In the genomic region with DNA sequence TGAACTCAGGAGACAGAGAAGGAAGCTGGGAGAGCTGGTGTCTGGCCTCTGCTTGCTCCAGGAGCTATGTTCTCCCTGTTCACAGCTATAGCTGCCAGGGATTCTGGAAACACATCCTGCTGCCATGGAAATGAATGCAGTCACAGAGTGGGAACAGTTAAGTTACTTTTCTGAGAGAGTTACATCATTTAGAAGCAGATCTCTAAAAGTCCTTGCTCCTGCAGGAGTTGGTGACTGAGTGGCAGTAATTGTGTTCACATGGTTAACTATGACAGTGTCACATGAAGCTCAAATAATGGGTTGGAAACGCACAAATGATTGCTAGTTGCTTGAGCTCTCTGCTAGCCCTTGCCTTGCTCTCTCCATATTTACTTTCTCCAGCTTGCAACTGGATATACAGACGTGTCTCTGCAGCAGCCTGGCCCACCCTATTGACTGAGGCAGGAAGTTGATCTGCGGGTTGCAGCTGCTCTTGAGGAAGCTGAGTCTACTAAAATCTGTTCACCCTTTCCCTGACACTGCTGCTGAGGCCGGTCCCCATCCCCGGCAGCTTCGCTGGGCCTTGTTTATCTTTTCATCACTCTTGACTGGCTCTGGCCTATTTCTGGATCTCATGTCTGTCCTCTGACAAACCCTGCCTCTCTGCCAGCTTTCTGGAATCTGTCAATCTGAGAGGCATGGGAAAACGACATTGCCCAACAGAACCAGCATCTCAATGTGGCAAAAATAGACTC, we compare ENCODE assay signal across 10 cellular contexts.
A peak's percentile ranks its signal among the peaks of the same experiment; 100 is the strongest.
DNase-seq lines count a peak whose midpoint lies in the region; ATAC-seq and TF ChIP-seq lines count a peak whose summit lies in the region.
"Had no signal": no experiment of that assay in that cellular context is flagged by ENCODE, and none has a peak within 500 bp of the region (broad histone marks: within the 10 kb centered on the region; RNA-seq: fewer than 3 reads in every experiment).

No MANE protein-coding gene starts in this region.

- peaks cover 11% of the 10 kb centered on the region for H3K4me1 Mint-ChIP-seq in stimulated activated memory B cell treated with anti-CD40 and anti-IgM and Interleukin-4, amounts not matched to agents 10 μg/mL and 1 μg/mL and 100 μg/mL, for 72 hours

- H2AFZ ChIP-seq in parathyroid adenoma: peak overlapping the region; percentile 29

- no peaks in the 10 kb centered on the region for H3K79me2 ChIP-seq in parathyroid adenoma

- no peak for TF ChIP-seq CTCF in GM13977 (IDR thresholded peaks at IDR 0.05; ENCODE audit: extremely low read depth, insufficient read depth, missing control alignments)
- TF ChIP-seq CTCF in fibroblast of pulmonary artery (IDR thresholded peaks at IDR 0.05; ENCODE audit: low read length, missing control alignments): no peak
- no peak for TF ChIP-seq CTCF in parathyroid adenoma (IDR thresholded peaks at IDR 0.05)

- H3K36me3 ChIP-seq in parathyroid adenoma (ENCODE audit: control insufficient read depth, insufficient read depth, low read length): no peaks in the 10 kb centered on the region
- H3K36me3 ChIP-seq: Peyer's patch had no signal

- no peak overlapping the region for H3K4me3 Mint-ChIP-seq in stimulated activated memory B cell treated with anti-CD40 and anti-IgM and Interleukin-4, amounts not matched to agents 10 μg/mL and 1 μg/mL and 100 μg/mL, for 72 hours
- H3K4me3 Mint-ChIP-seq: dendritic cell treated with granulocyte-macrophage colony-stimulating factor and Interleukin-4, amounts not matched to agents 40 ng/mL and 50 ng/mL, for 4 days had no signal

- H3K4me1 ChIP-seq in parathyroid adenoma: peaks cover 11% of the 10 kb centered on the region
- H3K4me1 ChIP-seq: Peyer's patch had no signal

- H3K9me3 ChIP-seq in parathyroid adenoma (ENCODE audit: control insufficient read depth, low read length): no peaks in the 10 kb centered on the region
- H3K9me3 ChIP-seq: Peyer's patch had no signal

- H3K27me3 ChIP-seq in parathyroid adenoma (ENCODE audit: control insufficient read depth, insufficient read depth, low read length): no peaks in the 10 kb centered on the region
- H3K27me3 ChIP-seq: Peyer's patch had no signal

- no peaks in the 10 kb centered on the region for H3K9me3 Mint-ChIP-seq in stimulated activated memory B cell treated with anti-CD40 and anti-IgM and Interleukin-4, amounts not matched to agents 10 μg/mL and 1 μg/mL and 100 μg/mL, for 72 hours
- H3K9me3 Mint-ChIP-seq: dendritic cell treated with granulocyte-macrophage colony-stimulating factor and Interleukin-4, amounts not matched to agents 40 ng/mL and 50 ng/mL, for 4 days had no signal

- H3K27ac Mint-ChIP-seq in stimulated activated memory B cell treated with anti-CD40 and anti-IgM and Interleukin-4, amounts not matched to agents 10 μg/mL and 1 μg/mL and 100 μg/mL, for 72 hours: no peak overlapping the region
- H3K27ac Mint-ChIP-seq: dendritic cell treated with granulocyte-macrophage colony-stimulating factor and Interleukin-4, amounts not matched to agents 40 ng/mL and 50 ng/mL, for 4 days had no signal

- no peak overlapping the region for H3K4me3 ChIP-seq in fibroblast of pulmonary artery (replicated peaks; ENCODE audit: low read depth, low read length)
- H3K4me3 ChIP-seq in parathyroid adenoma (ENCODE audit: low read depth, low read length): no peak overlapping the region
- H3K4me3 ChIP-seq: Peyer's patch had no signal

- H3K9ac ChIP-seq in parathyroid adenoma: no peak overlapping the region

- H3K36me3 Mint-ChIP-seq in stimulated activated memory B cell treated with anti-CD40 and anti-IgM and Interleukin-4, amounts not matched to agents 10 μg/mL and 1 μg/mL and 100 μg/mL, for 72 hours: no peaks in the 10 kb centered on the region

- H3K4me2 ChIP-seq in parathyroid adenoma (ENCODE audit: low read length): no peak overlapping the region

- ATAC-seq in stimulated activated memory B cell treated with anti-CD40 and anti-IgM and Interleukin-4, amounts not matched to agents 10 μg/mL and 1 μg/mL and 100 μg/mL, for 72 hours: no peak

- DNase-seq in GM13977 (ENCODE audit: low spot score) (peak; percentile 28), NCI-H446 treated with DMSO at 0.1 percent for 48 hours (lab: John Stamatoyannopoulos, UW) (peak; percentile 15), fibroblast of pulmonary artery (ENCODE audit: low read depth) (peak; percentile 47), iPS-NIHi7 (ENCODE audit: extremely low spot score) (no peak), NCI-H1048 (lab: John Stamatoyannopoulos, UW) (no peak), OCI-M2 (lab: John Stamatoyannopoulos, UW; ENCODE audit: unreplicated experiment) (no peak)

- in situ Hi-C loops in GM13977 (cut with MboI; ENCODE audit: low pct_unique_long_range_greater_than_20kb, low sequenced_read_pairs, unreplicated experiment): no loop called here

- H3K27ac ChIP-seq in parathyroid adenoma: peak overlapping the region; percentile 44

- peaks cover 51% of the 10 kb centered on the region for H3K27me3 Mint-ChIP-seq in stimulated activated memory B cell treated with anti-CD40 and anti-IgM and Interleukin-4, amounts not matched to agents 10 μg/mL and 1 μg/mL and 100 μg/mL, for 72 hours

Comparison
In these comparisons a context has a peak if more than half of its experiments do, and no peak if none do; other contexts are left out.
1. DNase-seq: peak in GM13977 (single experiment), NCI-H446 treated with DMSO at 0.1 percent for 48 hours (single experiment) and fibroblast of pulmonary artery (single experiment); none in iPS-NIHi7 (single experiment), NCI-H1048 (single experiment) and OCI-M2 (single experiment).